In the genomic region with DNA sequence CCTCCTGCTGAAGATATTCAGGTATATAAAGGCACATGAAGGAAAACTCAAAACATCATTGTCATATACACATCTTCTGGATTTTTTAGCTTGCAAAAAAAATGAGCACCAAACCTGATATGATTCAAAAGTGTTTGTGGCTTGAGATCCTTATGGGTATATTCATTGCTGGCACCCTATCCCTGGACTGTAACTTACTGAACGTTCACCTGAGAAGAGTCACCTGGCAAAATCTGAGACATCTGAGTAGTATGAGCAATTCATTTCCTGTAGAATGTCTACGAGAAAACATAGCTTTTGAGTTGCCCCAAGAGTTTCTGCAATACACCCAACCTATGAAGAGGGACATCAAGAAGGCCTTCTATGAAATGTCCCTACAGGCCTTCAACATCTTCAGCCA, we compare ENCODE assay signal across 19 cellular contexts. TPM values are rescaled to one million over a fixed set of nuclear protein-coding genes. Genes with fewer than 3 reads are reported as not detected.
A peak's percentile ranks its signal among the peaks of the same experiment; 100 is the strongest.
DNase-seq lines count a peak whose midpoint lies in the region; ATAC-seq and TF ChIP-seq lines count a peak whose summit lies in the region.
"Had no signal": no experiment of that assay in that cellular context is flagged by ENCODE, and none has a peak within 500 bp of the region (broad histone marks: within the 10 kb centered on the region; RNA-seq: fewer than 3 reads in every experiment).

Gene IFNK (plus strand): TSS at position 55 of the 400 bp plus-strand sequence. CDS start 47 bp downstream, at position 102.

- in situ Hi-C loops in KBM-7 (cut with MboI; ENCODE audit: low pct_unique_long_range_greater_than_20kb, low sequenced_read_pairs) = loop anchor here (10.0 kb wide), 1 partner anchor 189 kb away; no protein-coding TSS in a partner anchor

- POLR2A ChIA-PET in activated B cell treated with CpG ODN at 0.5 μM for 24 hours (lab: Charles Lee) = interaction anchor here (1.0 kb wide), 1 partner anchor 146 kb away, joined by 4 read pairs; no protein-coding TSS in a partner anchor

- CTCF ChIA-PET in activated naive CD4-positive, alpha-beta T cell treated with anti-CD3 and anti-CD28 coated beads for 36 hours (lab: Charles Lee) = no interaction called here
- CTCF ChIA-PET in activated naive CD4-positive, alpha-beta T cell treated with anti-CD3 and anti-CD28 coated beads, Interleukin-2, amount 10 ng/mL, durations not matched to agents 7 days and 5 days (lab: Charles Lee) = interaction anchor here (1.4 to 2.0 kb wide), 2 partner anchors 30 to 191 kb away, joined by 3 to 6 read pairs; no protein-coding TSS in a partner anchor
- CTCF ChIA-PET in activated B cell treated with CpG ODN at 0.5 μM for 24 hours (lab: Charles Lee) = interaction anchor here (1.2 kb wide), 1 partner anchor 191 kb away, joined by 8 read pairs; no protein-coding TSS in a partner anchor

- ATAC-seq in activated B cell treated with CpG ODN at 0.5 μM for 24 hours (ENCODE audit: low read depth) = no peak
- no peak for ATAC-seq in foreskin keratinocyte
- ATAC-seq in stimulated activated memory B cell treated with anti-CD40 and anti-IgM and Interleukin-4, amounts not matched to agents 10 μg/mL and 1 μg/mL and 100 μg/mL, for 72 hours = no peak
- ATAC-seq: CD8-positive, alpha-beta T cell had no signal

- H3K4me1 Mint-ChIP-seq in activated naive CD4-positive, alpha-beta T cell treated with anti-CD3 and anti-CD28 coated beads for 36 hours (ENCODE audit: low read depth) = peaks cover 14% of the 10 kb centered on the region
- peaks cover 12% of the 10 kb centered on the region for H3K4me1 Mint-ChIP-seq in activated naive CD4-positive, alpha-beta T cell treated with anti-CD3 and anti-CD28 coated beads, Interleukin-2, amount 10 ng/mL, durations not matched to agents 7 days and 5 days
- H3K4me1 Mint-ChIP-seq in activated B cell treated with CpG ODN at 0.5 μM for 24 hours = peaks cover 54% of the 10 kb centered on the region
- peaks cover 46% of the 10 kb centered on the region for H3K4me1 Mint-ChIP-seq in stimulated activated memory B cell treated with anti-CD40 and anti-IgM and Interleukin-4, amounts not matched to agents 10 μg/mL and 1 μg/mL and 100 μg/mL, for 72 hours

- peak within 1 kb of the TSS; percentile 57 for H3K27ac Mint-ChIP-seq in activated naive CD4-positive, alpha-beta T cell treated with anti-CD3 and anti-CD28 coated beads for 36 hours
- H3K27ac Mint-ChIP-seq in activated naive CD4-positive, alpha-beta T cell treated with anti-CD3 and anti-CD28 coated beads, Interleukin-2, amount 10 ng/mL, durations not matched to agents 7 days and 5 days = no peak within 1 kb of the TSS
- peak within 1 kb of the TSS; percentile 59 for H3K27ac Mint-ChIP-seq in activated B cell treated with CpG ODN at 0.5 μM for 24 hours
- H3K27ac Mint-ChIP-seq in stimulated activated memory B cell treated with anti-CD40 and anti-IgM and Interleukin-4, amounts not matched to agents 10 μg/mL and 1 μg/mL and 100 μg/mL, for 72 hours = peak within 1 kb of the TSS; percentile 42
- H3K27ac Mint-ChIP-seq: CD8-positive, alpha-beta T cell had no signal

- peak within 1 kb of the TSS; percentile 94 for H3K27ac ChIP-seq in foreskin keratinocyte
- H3K27ac ChIP-seq: C4-2B had no signal

- no peak for DNase-seq in activated naive CD4-positive, alpha-beta T cell treated with anti-CD3 and anti-CD28 coated beads for 36 hours
- DNase-seq in activated naive CD4-positive, alpha-beta T cell treated with anti-CD3 and anti-CD28 coated beads, Interleukin-2, amount 10 ng/mL, durations not matched to agents 7 days and 5 days = no peak
- DNase-seq in activated B cell treated with CpG ODN at 0.5 μM for 24 hours (no peak), foreskin keratinocyte (peak; percentile 81 to 87), KBM-7 (no peak), anterior cingulate cortex (lab: John Stamatoyannopoulos, UW) (no peak)
- DNase-seq in effector CD4-positive, alpha-beta T cell = no peak
- DNase-seq: ACHN; BE2C; CD8-positive, alpha-beta T cell; COR-L47; DND-41; GDM1; GOT3; H9 had no signal

- TF ChIP-seq CTCF in activated B cell treated with CpG ODN at 0.5 μM for 24 hours (IDR thresholded peaks at IDR 0.05) = no peak
- no peak for TF ChIP-seq CTCF in foreskin keratinocyte (conservative IDR thresholded peaks at IDR 0.05)

- no peaks in the 10 kb centered on the region for H3K9me3 Mint-ChIP-seq in activated naive CD4-positive, alpha-beta T cell treated with anti-CD3 and anti-CD28 coated beads for 36 hours
- H3K9me3 Mint-ChIP-seq in activated naive CD4-positive, alpha-beta T cell treated with anti-CD3 and anti-CD28 coated beads, Interleukin-2, amount 10 ng/mL, durations not matched to agents 7 days and 5 days = no peaks in the 10 kb centered on the region
- H3K9me3 Mint-ChIP-seq in activated B cell treated with CpG ODN at 0.5 μM for 24 hours = no peaks in the 10 kb centered on the region
- no peaks in the 10 kb centered on the region for H3K9me3 Mint-ChIP-seq in stimulated activated memory B cell treated with anti-CD40 and anti-IgM and Interleukin-4, amounts not matched to agents 10 μg/mL and 1 μg/mL and 100 μg/mL, for 72 hours
- H3K9me3 Mint-ChIP-seq: CD8-positive, alpha-beta T cell; H9 had no signal

- peaks cover 31% of the 10 kb centered on the region for H3K4me1 ChIP-seq in foreskin keratinocyte
- H3K4me1 ChIP-seq: BE2C had no signal

- H3K4me3 Mint-ChIP-seq in activated naive CD4-positive, alpha-beta T cell treated with anti-CD3 and anti-CD28 coated beads for 36 hours = no peak within 1 kb of the TSS
- no peak within 1 kb of the TSS for H3K4me3 Mint-ChIP-seq in activated naive CD4-positive, alpha-beta T cell treated with anti-CD3 and anti-CD28 coated beads, Interleukin-2, amount 10 ng/mL, durations not matched to agents 7 days and 5 days
- no peak within 1 kb of the TSS for H3K4me3 Mint-ChIP-seq in activated B cell treated with CpG ODN at 0.5 μM for 24 hours
- H3K4me3 Mint-ChIP-seq in stimulated activated memory B cell treated with anti-CD40 and anti-IgM and Interleukin-4, amounts not matched to agents 10 μg/mL and 1 μg/mL and 100 μg/mL, for 72 hours = no peak within 1 kb of the TSS
- H3K4me3 Mint-ChIP-seq: CD8-positive, alpha-beta T cell; H9 had no signal

- H3K27me3 Mint-ChIP-seq in activated naive CD4-positive, alpha-beta T cell treated with anti-CD3 and anti-CD28 coated beads for 36 hours (ENCODE audit: low read depth) = peaks cover 8% of the 10 kb centered on the region
- H3K27me3 Mint-ChIP-seq in activated naive CD4-positive, alpha-beta T cell treated with anti-CD3 and anti-CD28 coated beads, Interleukin-2, amount 10 ng/mL, durations not matched to agents 7 days and 5 days = peaks cover 30% of the 10 kb centered on the region
- no peaks in the 10 kb centered on the region for H3K27me3 Mint-ChIP-seq in activated B cell treated with CpG ODN at 0.5 μM for 24 hours
- H3K27me3 Mint-ChIP-seq in stimulated activated memory B cell treated with anti-CD40 and anti-IgM and Interleukin-4, amounts not matched to agents 10 μg/mL and 1 μg/mL and 100 μg/mL, for 72 hours = no peaks in the 10 kb centered on the region

- peaks cover 2% of the 10 kb centered on the region for H3K36me3 Mint-ChIP-seq in activated naive CD4-positive, alpha-beta T cell treated with anti-CD3 and anti-CD28 coated beads for 36 hours (ENCODE audit: low read depth)
- no peaks in the 10 kb centered on the region for H3K36me3 Mint-ChIP-seq in activated naive CD4-positive, alpha-beta T cell treated with anti-CD3 and anti-CD28 coated beads, Interleukin-2, amount 10 ng/mL, durations not matched to agents 7 days and 5 days
- peaks cover 21% of the 10 kb centered on the region for H3K36me3 Mint-ChIP-seq in activated B cell treated with CpG ODN at 0.5 μM for 24 hours (ENCODE audit: low read depth)
- H3K36me3 Mint-ChIP-seq in stimulated activated memory B cell treated with anti-CD40 and anti-IgM and Interleukin-4, amounts not matched to agents 10 μg/mL and 1 μg/mL and 100 μg/mL, for 72 hours = peaks cover 12% of the 10 kb centered on the region

- intact Hi-C loops in activated naive CD4-positive, alpha-beta T cell treated with anti-CD3 and anti-CD28 coated beads for 36 hours (cut with micrococcal nuclease) = loop anchor here (1.0 kb wide), 4 partner anchors 19 to 157 kb away; no protein-coding TSS in a partner anchor
- intact Hi-C loops in activated B cell treated with CpG ODN at 0.5 μM for 24 hours (cut with micrococcal nuclease) = no loop called here

- H3K27me3 ChIP-seq in foreskin keratinocyte = no peaks in the 10 kb centered on the region
- H3K27me3 ChIP-seq: BE2C had no signal

RNA-seq across cellular contexts. Expression of gene IFNK, which starts in this region (rescaled TPM):
- under 1 TPM in 1 of 2 experiments, not detected in 1; 0.24 TPM for total RNA-seq in activated naive CD4-positive, alpha-beta T cell treated with anti-CD3 and anti-CD28 coated beads for 36 hours
- total RNA-seq in activated B cell treated with CpG ODN at 0.5 μM for 24 hours = not detected in 2 replicates
- total RNA-seq in foreskin keratinocyte = 55.8 and 72.0 TPM in 2 replicates
- polyA plus RNA-seq in foreskin keratinocyte = 46.5 and 57.3 TPM in 2 replicates
- total RNA-seq: A172; CD8-positive, alpha-beta T cell; H9; HT1080 had no signal

Comparison
In these comparisons a context has a peak if more than half of its experiments do, and no peak if none do; other contexts are left out.
1. RNA of gene IFNK (total RNA-seq): 55.8 to 72.0 TPM in foreskin keratinocyte; 0.24 TPM in activated naive CD4-positive, alpha-beta T cell treated with anti-CD3 and anti-CD28 coated beads for 36 hours and not detected in activated B cell treated with CpG ODN at 0.5 μM for 24 hours; every median in the first group is over 10 times any median in the second.
2. DNase-seq: peak in foreskin keratinocyte (2 of 2); none in activated naive CD4-positive, alpha-beta T cell treated with anti-CD3 and anti-CD28 coated beads for 36 hours (single experiment), activated naive CD4-positive, alpha-beta T cell treated with anti-CD3 and anti-CD28 coated beads, Interleukin-2, amount 10 ng/mL, durations not matched to agents 7 days and 5 days (single experiment), activated B cell treated with CpG ODN at 0.5 μM for 24 hours (single experiment), effector CD4-positive, alpha-beta T cell (single experiment), KBM-7 (single experiment) and anterior cingulate cortex (0 of 58).